8 cellular contexts compared by ENCODE assay signal in genomic region chr19:1248454-1249297, GRCh38. TPM values are rescaled to one million over a fixed set of nuclear protein-coding genes. Genes with fewer than 3 reads are reported as not detected.
DNase-seq lines count a peak whose midpoint lies in the region; ATAC-seq, FAIRE-seq and TF ChIP-seq lines count a peak whose summit lies in the region.

Gene MIDN (plus strand): TSS chr19:1248583. CDS start chr19:1250297, 1,714 bp downstream.

- TF ChIP-seq CTCF in D721Med (IDR thresholded peaks at IDR 0.05; ENCODE audit: insufficient read depth, missing control alignments) (peak; percentile 52), parathyroid adenoma (IDR thresholded peaks at IDR 0.05) (peak; percentile 80)

- ATAC-seq in GM19467 (IDR thresholded peaks at IDR 0.05; ENCODE audit: unreplicated experiment) = peak; percentile 23
- ATAC-seq in Right ventricle myocardium inferior = peak; percentile 40

- H3K27me3 Mint-ChIP-seq in activated naive CD8-positive, alpha-beta T cell = no peaks in the 10 kb centered on the region

- peak within 1 kb of the TSS; percentile 71 for H3K4me3 Mint-ChIP-seq in activated naive CD8-positive, alpha-beta T cell

- H3K4me1 ChIP-seq in SJCRH30 = peaks cover 17% of the 10 kb centered on the region
- H3K4me1 ChIP-seq in parathyroid adenoma = peaks cover 27% of the 10 kb centered on the region
- peaks cover 4% of the 10 kb centered on the region for H3K4me1 ChIP-seq in urinary bladder (ENCODE audit: insufficient read depth)

- H3K9ac ChIP-seq in parathyroid adenoma = peak within 1 kb of the TSS; percentile 94

- H3K4me2 ChIP-seq in parathyroid adenoma (ENCODE audit: low read length) = peak within 1 kb of the TSS; percentile 87

- intact Hi-C loops in Right ventricle myocardium inferior (cut with DNase I) = loop anchor here (1.0 to 10.0 kb wide), 3 partner anchors 18 to 454 kb away; partner anchors contain the start of genes ARID3A and PTBP1

- peak within 1 kb of the TSS; percentile 87 for H2AFZ ChIP-seq in parathyroid adenoma

- no peak for FAIRE-seq in D721Med (lab: Jason Lieb, UNC)
- FAIRE-seq in HTR-8/SVneo (lab: Jason Lieb, UNC) = peak; percentile 13

- H3K27ac ChIP-seq in SJCRH30 = peak within 1 kb of the TSS; percentile 91
- H3K27ac ChIP-seq in parathyroid adenoma = peak within 1 kb of the TSS; percentile 100
- H3K27ac ChIP-seq in urinary bladder (ENCODE audit: low read depth) = peak within 1 kb of the TSS; percentile 99

- H3K9me3 ChIP-seq in SJCRH30 (replicated peaks) (no peaks in the 10 kb centered on the region), parathyroid adenoma (ENCODE audit: control insufficient read depth, low read length) (no peaks in the 10 kb centered on the region)

- peak within 1 kb of the TSS; percentile 78 for H3K4me3 ChIP-seq in SJCRH30
- H3K4me3 ChIP-seq in parathyroid adenoma (ENCODE audit: low read depth, low read length) = peak within 1 kb of the TSS; percentile 84
- H3K4me3 ChIP-seq in urinary bladder (ENCODE audit: low read depth, low read length) = peak within 1 kb of the TSS; percentile 64

- H3K27ac Mint-ChIP-seq in activated naive CD8-positive, alpha-beta T cell = peak within 1 kb of the TSS; percentile 50

- peaks cover 18% of the 10 kb centered on the region for H3K36me3 ChIP-seq in SJCRH30
- H3K36me3 ChIP-seq in parathyroid adenoma (ENCODE audit: control insufficient read depth, insufficient read depth, low read length) = no peaks in the 10 kb centered on the region
- H3K36me3 ChIP-seq in urinary bladder (ENCODE audit: insufficient read depth) = no peaks in the 10 kb centered on the region

- H3K36me3 Mint-ChIP-seq in activated naive CD8-positive, alpha-beta T cell = no peaks in the 10 kb centered on the region

- WGBS in urinary bladder = under 1% methylated on average over 106 of the region's 107 CpGs

- DNase-seq in D721Med (ENCODE audit: insufficient read length, low spot score) (peak; percentile 61), HTR-8/SVneo (ENCODE audit: insufficient read length, low spot score) (no peak), SJCRH30 (peak; percentile 85 to 87), Right ventricle myocardium inferior (ENCODE audit: missing footprints) (peak; percentile 95)

- H3K27me3 ChIP-seq in SJCRH30 (no peaks in the 10 kb centered on the region), parathyroid adenoma (ENCODE audit: control insufficient read depth, insufficient read depth, low read length) (no peaks in the 10 kb centered on the region)

- H3K4me1 Mint-ChIP-seq in activated naive CD8-positive, alpha-beta T cell (ENCODE audit: low read depth) = peaks cover 12% of the 10 kb centered on the region

- peaks cover 7% of the 10 kb centered on the region for H3K79me2 ChIP-seq in parathyroid adenoma

- no peaks in the 10 kb centered on the region for H3K9me3 Mint-ChIP-seq in activated naive CD8-positive, alpha-beta T cell (ENCODE audit: low read depth)

RNA-seq across cellular contexts. Expression of gene MIDN, which starts in this region (rescaled TPM):
- 9.1 TPM in 2 replicates for total RNA-seq in SJCRH30 (2014; rRNA removed; shearing (Covaris generic))
- total RNA-seq in Right ventricle myocardium inferior (62.8 TPM), urinary bladder (12.2 TPM)
- polyA plus RNA-seq in urinary bladder = 64.3 TPM
